ENCODE assay signal across 9 cellular contexts in genomic region chr2:219125225-219125885, GRCh38. TPM values are rescaled to one million over a fixed set of nuclear protein-coding genes. Genes with fewer than 3 reads are reported as not detected.
A peak's percentile ranks its signal among the peaks of the same experiment; 100 is the strongest.
DNase-seq lines count a peak whose midpoint lies in the region; ATAC-seq and TF ChIP-seq lines count a peak whose summit lies in the region.
"Had no signal": no experiment of that assay in that cellular context is flagged by ENCODE, and none has a peak within 500 bp of the region (broad histone marks: within the 10 kb centered on the region; RNA-seq: fewer than 3 reads in every experiment).

No MANE protein-coding gene starts in this region.

- peaks cover 42% of the 10 kb centered on the region for H3K4me1 ChIP-seq in PC-9 (replicated peaks; ENCODE audit: insufficient read depth)
- H3K4me1 ChIP-seq in sigmoid colon = no peaks in the 10 kb centered on the region

- H3K36me3 Mint-ChIP-seq in effector memory CD8-positive, alpha-beta T cell (ENCODE audit: insufficient read depth) = peaks cover 6% of the 10 kb centered on the region

- H3K27ac ChIP-seq in PC-9 (no peak overlapping the region), sigmoid colon (no peak overlapping the region), caudate nucleus (ENCODE audit: low read depth, low read length) (no peak overlapping the region)
- H3K27ac ChIP-seq: epithelial cell of prostate had no signal

- H3K9me3 Mint-ChIP-seq in effector memory CD8-positive, alpha-beta T cell = no peaks in the 10 kb centered on the region
- H3K9me3 Mint-ChIP-seq: activated CD4-positive, alpha-beta T cell treated with anti-CD3 and anti-CD28 coated beads, Interleukin-2, amount 10 ng/mL, durations not matched to agents 24 days and 14 days had no signal

- H3F3A ChIP-seq in PC-9 (ENCODE audit: insufficient read depth, low read depth) = peaks cover 12% of the 10 kb centered on the region; the same call in 1 of the 2 replicates

- peak overlapping the region in 1 of 2 donors; percentile 86 for H3K27ac Mint-ChIP-seq in effector memory CD8-positive, alpha-beta T cell
- H3K27ac Mint-ChIP-seq: activated CD4-positive, alpha-beta T cell treated with anti-CD3 and anti-CD28 coated beads, Interleukin-2, amount 10 ng/mL, durations not matched to agents 24 days and 14 days had no signal

- H3K79me2 ChIP-seq in PC-9 (ENCODE audit: low read depth) = no peaks in the 10 kb centered on the region

- H3K27me3 ChIP-seq in PC-9 (ENCODE audit: insufficient read depth, low read depth) (no peaks in the 10 kb centered on the region), sigmoid colon (no peaks in the 10 kb centered on the region)

- no peaks in the 10 kb centered on the region for H3K27me3 Mint-ChIP-seq in effector memory CD8-positive, alpha-beta T cell
- H3K27me3 Mint-ChIP-seq: activated CD4-positive, alpha-beta T cell treated with anti-CD3 and anti-CD28 coated beads, Interleukin-2, amount 10 ng/mL, durations not matched to agents 24 days and 14 days had no signal

- H3K4me1 Mint-ChIP-seq in effector memory CD8-positive, alpha-beta T cell (ENCODE audit: low read depth in 2 of 2) = peaks cover 28 to 44% of the 10 kb centered on the region in 2 donors

- peak overlapping the region; percentile 27 for H3K4me2 ChIP-seq in PC-9

- H3K36me3 ChIP-seq in PC-9 (ENCODE audit: low read depth) = no peaks in the 10 kb centered on the region
- H3K36me3 ChIP-seq in sigmoid colon = no peaks in the 10 kb centered on the region

- WGBS in sigmoid colon, 2 donors = 18 to 75% methylated on average over 10 of the region's 10 CpGs

- H3K4me3 ChIP-seq in PC-9 (no peak overlapping the region), sigmoid colon (no peak overlapping the region)

- CTCF ChIA-PET in PC-9 (lab: Charles Lee) = interaction anchor here (0.5 kb wide), 1 partner anchor 16 kb away, joined by 5 read pairs; no protein-coding TSS in a partner anchor

- no peak overlapping the region for H2AFZ ChIP-seq in PC-9

- no peaks in the 10 kb centered on the region; the same call in 1 of the 2 replicates for H4K20me1 ChIP-seq in PC-9 (ENCODE audit: insufficient read depth)

- no peak for TF ChIP-seq POLR2A in sigmoid colon (IDR thresholded peaks at IDR 0.05)

- POLR2A ChIA-PET in PC-9 (lab: Charles Lee; ENCODE audit: unreplicated experiment) = no interaction called here

- peak; percentile 34 for DNase-seq in GOT3 (lab: John Stamatoyannopoulos, UW)
- DNase-seq in PC-9 = peak in 1 of 2 experiments; percentile 45
- peak; percentile 73 for DNase-seq in fibroblast of peridontal ligament (ENCODE audit: extremely low read depth)
- peak; percentile 75 for DNase-seq in sigmoid colon
- no peak for DNase-seq in caudate nucleus (lab: John Stamatoyannopoulos, UW)
- no peak for DNase-seq in effector memory CD8-positive, alpha-beta T cell
- DNase-seq: activated CD4-positive, alpha-beta T cell treated with anti-CD3 and anti-CD28 coated beads, Interleukin-2, amount 10 ng/mL, durations not matched to agents 24 days and 14 days had no signal

- BruUV-seq in PC-9 (replicated peaks; lab: Mats Ljungman, UMichigan) = no TSS peak

- TF ChIP-seq EP300 in sigmoid colon (IDR thresholded peaks at IDR 0.05) = no peak

- TF ChIP-seq CTCF in PC-9 (conservative IDR thresholded peaks at IDR 0.05) (no peak), sigmoid colon (IDR thresholded peaks at IDR 0.05) (no peak)

- H3K9me2 ChIP-seq in PC-9 (ENCODE audit: insufficient read depth) = no peaks in the 10 kb centered on the region

- intact Hi-C loops in PC-9 (cut with micrococcal nuclease; ENCODE audit: unreplicated experiment) (no loop called here), sigmoid colon (cut with DNase I) (no loop called here)

- no peak for ATAC-seq in HG02678 (IDR thresholded peaks at IDR 0.05; ENCODE audit: unreplicated experiment)
- no peak for ATAC-seq in effector memory CD8-positive, alpha-beta T cell (replicated peaks)

- H3K4me3 Mint-ChIP-seq in effector memory CD8-positive, alpha-beta T cell = no peak overlapping the region
- H3K4me3 Mint-ChIP-seq: activated CD4-positive, alpha-beta T cell treated with anti-CD3 and anti-CD28 coated beads, Interleukin-2, amount 10 ng/mL, durations not matched to agents 24 days and 14 days had no signal

- H3K9me3 ChIP-seq in PC-9 (ENCODE audit: insufficient read depth, low read depth) (no peaks in the 10 kb centered on the region), sigmoid colon (no peaks in the 10 kb centered on the region)

RNA-seq across cellular contexts. Expression of gene NHEJ1, which starts 35.3 kb away (rescaled TPM):
- total RNA-seq in PC-9 (2021) (9.8 and 11.2 TPM in 2 replicates), sigmoid colon (10 to 100 TPM; 15.1 to 22.5 (median 18.4) TPM)
- polyA plus RNA-seq in sigmoid colon = 10 to 100 TPM; 23.6 to 60.1 (median 50.2) TPM

RNA-seq across cellular contexts. Expression of gene SLC23A3, which starts 44.5 kb away (rescaled TPM):
- total RNA-seq in PC-9 (2021) (7.1 and 7.9 TPM in 2 replicates), sigmoid colon (1 to 10 TPM in 1 of 4 donors, under 1 TPM in 3; 0.14 to 3.9 (median 0.67) TPM)
- 1 to 10 TPM in 2 of 3 donors, under 1 TPM in 1; 0.60 to 6.5 (median 1.6) TPM for polyA plus RNA-seq in sigmoid colon

RNA-seq across cellular contexts. Expression of gene CNPPD1, which starts 51.4 kb away (rescaled TPM):
- 36.5 and 37.1 TPM in 2 replicates for total RNA-seq in PC-9 (2021)
- total RNA-seq in sigmoid colon = 10 to 100 TPM; 24.1 to 38.5 (median 34.1) TPM
- 10 to 100 TPM; 53.5 to 79.5 (median 59.4) TPM for polyA plus RNA-seq in sigmoid colon

RNA-seq across cellular contexts. Expression of gene RETREG2, which starts 52.7 kb away (rescaled TPM):
- total RNA-seq in PC-9 (2021) (77.0 and 84.4 TPM in 2 replicates), sigmoid colon (10 to 100 TPM; 37.3 to 48.2 (median 43.2) TPM)
- polyA plus RNA-seq in sigmoid colon = 10 to 100 TPM; 36.6 to 81.3 (median 43.5) TPM

Comparison
In these comparisons a context has a peak if more than half of its experiments do, and no peak if none do; other contexts are left out.
1. DNase-seq: peak in GOT3 (single experiment), fibroblast of peridontal ligament (single experiment) and sigmoid colon (single experiment); none in caudate nucleus (0 of 61) and effector memory CD8-positive, alpha-beta T cell (0 of 3).